In the genomic region with DNA sequence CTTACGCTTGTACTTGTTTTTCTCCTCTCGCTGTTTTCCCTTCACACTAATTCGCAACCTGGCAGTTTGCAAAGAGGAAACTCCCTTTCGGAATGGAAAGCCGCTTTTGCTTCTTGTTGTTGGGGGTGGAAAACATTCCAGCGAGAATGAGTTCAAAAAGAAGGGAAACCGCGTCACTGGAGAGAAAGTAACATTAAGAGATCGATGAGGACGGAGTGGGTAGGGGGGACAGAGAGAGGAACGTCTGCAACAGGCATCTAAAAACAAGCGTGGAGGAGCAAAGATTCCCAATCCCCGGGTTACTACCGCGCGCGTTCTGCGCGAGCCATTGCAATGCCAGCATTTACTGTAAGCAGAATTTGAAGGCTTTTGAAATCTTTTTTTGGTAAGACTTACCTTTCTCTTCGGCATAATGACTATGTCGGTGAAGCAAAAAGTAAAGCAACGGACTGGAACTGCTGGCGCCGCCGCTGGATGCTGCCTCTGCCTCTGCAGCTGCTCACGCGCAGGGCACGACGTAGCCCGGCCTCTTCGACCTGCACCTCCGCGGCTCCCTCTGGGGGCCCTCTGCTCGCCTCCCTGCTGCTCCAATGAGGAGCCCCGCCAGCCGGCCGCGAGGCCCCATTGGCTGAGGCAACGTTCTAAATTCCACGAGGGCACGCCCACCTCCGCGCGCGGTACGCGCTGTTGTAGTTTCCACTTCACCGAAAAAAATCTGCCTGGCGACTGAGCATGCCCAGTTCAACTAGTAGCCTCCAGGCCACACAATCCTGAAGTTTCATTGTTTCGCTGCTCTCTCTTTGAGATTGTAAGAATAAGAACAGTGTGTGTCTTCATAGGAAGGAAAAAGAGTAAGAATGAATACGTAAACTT, we compare ENCODE assay signal across 8 cellular contexts. TPM values are rescaled to one million over a fixed set of nuclear protein-coding genes. Genes with fewer than 3 reads are reported as not detected.
DNase-seq lines count a peak whose midpoint lies in the region; ATAC-seq and TF ChIP-seq lines count a peak whose summit lies in the region.

A gene (minus strand): TSS at position 533 of the 873 bp plus-strand sequence.

- H3K4me1 ChIP-seq in GM23338 (ENCODE audit: insufficient read depth) (peaks cover 9% of the 10 kb centered on the region), RWPE2 (ENCODE audit: insufficient read depth, poor library complexity, severe bottlenecking) (peaks cover 7% of the 10 kb centered on the region)

- peaks cover 50% of the 10 kb centered on the region for H3K79me2 ChIP-seq in GM23338 (replicated peaks; ENCODE audit: insufficient read depth)

- no peaks in the 10 kb centered on the region for H3K9me3 ChIP-seq in RWPE2 (ENCODE audit: severe bottlenecking)

- H3K27me3 Mint-ChIP-seq in GM23338 (ENCODE audit: insufficient read depth, low read depth, poor library complexity) (peaks cover 8% of the 10 kb centered on the region), natural killer cell (ENCODE audit: low read depth in 2 of 2) (no peaks in the 10 kb centered on the region)

- no peaks in the 10 kb centered on the region for H3K27me3 ChIP-seq in GM23338 (ENCODE audit: insufficient read depth)
- H3K27me3 ChIP-seq in RWPE2 (ENCODE audit: insufficient read depth, poor library complexity, severe bottlenecking): no peaks in the 10 kb centered on the region

- H3K36me3 ChIP-seq in GM23338 (ENCODE audit: insufficient read depth) (no peaks in the 10 kb centered on the region), RWPE2 (ENCODE audit: low read depth) (no peaks in the 10 kb centered on the region)

- H3K27ac Mint-ChIP-seq in GM23338 (peak within 1 kb of the TSS; percentile 90), natural killer cell (peak within 1 kb of the TSS; percentile 88 to 95)

- TF ChIP-seq CTCF in GM23338 (conservative IDR thresholded peaks at IDR 0.05; ENCODE audit: low read depth in 2 of 2) (no peak), RWPE2 (IDR thresholded peaks at IDR 0.05; ENCODE audit: poor library complexity, severe bottlenecking) (peak; percentile 2), natural killer cell (IDR thresholded peaks at IDR 0.05) (no peak)

- H4K20me1 ChIP-seq in GM23338 (replicated peaks; ENCODE audit: insufficient read depth): 0 out of 2 replicates have a peak, but pooled peaks cover 5% of the 10 kb centered on the region

- H2AFZ ChIP-seq in GM23338: peak within 1 kb of the TSS; percentile 78

- peak within 1 kb of the TSS; percentile 76 for H3K27ac ChIP-seq in GM23338 (ENCODE audit: low read depth)
- H3K27ac ChIP-seq in RWPE2 (ENCODE audit: poor library complexity, severe bottlenecking): peak within 1 kb of the TSS; percentile 58

- H3K36me3 Mint-ChIP-seq in GM23338 (ENCODE audit: low read depth): peaks cover 11% of the 10 kb centered on the region
- H3K36me3 Mint-ChIP-seq in natural killer cell: no peaks in the 10 kb centered on the region

- DNase-seq in Daoy (ENCODE audit: low read depth) (peak; percentile 96), GM23338 (ENCODE audit: low spot score) (peak; percentile 94), LHCN-M2 (ENCODE audit: low read depth) (peak; percentile 93), RWPE2 (ENCODE audit: low spot score) (peak; percentile 90), fibroblast of peridontal ligament (ENCODE audit: extremely low read depth) (peak; percentile 90), natural killer cell (peak; percentile 91)
- DNase-seq in activated T-helper 9 cell treated with anti-CD3 and anti-CD28 coated beads, Interleukin-2, amount 50 U/mL, for 16 hours (ENCODE audit: low read depth): peak; percentile 88
- DNase-seq in stimulated activated naive CD4-positive, alpha-beta T cell treated with Interleukin-2 at 50 U/mL for 16 hours (lab: John Stamatoyannopoulos, UW): peak; percentile 90

- H3K4me2 ChIP-seq in GM23338: peak within 1 kb of the TSS; percentile 84

- H3K9me2 ChIP-seq in GM23338 (ENCODE audit: insufficient read depth): no peaks in the 10 kb centered on the region

- peaks cover 3% of the 10 kb centered on the region; the same call in 1 of the 3 replicates for H3K9me3 Mint-ChIP-seq in GM23338
- no peaks in the 10 kb centered on the region for H3K9me3 Mint-ChIP-seq in natural killer cell

- H3K4me3 ChIP-seq in GM23338 (peak within 1 kb of the TSS; percentile 75), RWPE2 (ENCODE audit: severe bottlenecking) (peak within 1 kb of the TSS; percentile 50)

- H3K4me1 Mint-ChIP-seq in GM23338 (peaks cover 21% of the 10 kb centered on the region), natural killer cell (peaks cover 23 to 35% of the 10 kb centered on the region in 2 donors)

- peak within 1 kb of the TSS; percentile 89 for H3K4me3 Mint-ChIP-seq in GM23338
- peak within 1 kb of the TSS; percentile 94 for H3K4me3 Mint-ChIP-seq in natural killer cell

- no peaks in the 10 kb centered on the region for H3F3A ChIP-seq in GM23338 (replicated peaks; ENCODE audit: low read depth)

- intact Hi-C loops in natural killer cell (cut with micrococcal nuclease): loop anchor here (1.0 to 10.0 kb wide), 4 partner anchors 156 to 870 kb away; a partner anchor contains a TSS

- ATAC-seq in GM23338 (peak; percentile 93), RWPE2 (ENCODE audit: low read depth) (peak; percentile 89), natural killer cell (peak; percentile 92 to 97 (median 92))

TF ChIP-seq in GM23338, 12 proteins besides CTCF, POLR2A, EP300 and RAD21:
- TF ChIP-seq NANOG (IDR thresholded peaks at IDR 0.05; ENCODE audit: borderline replicate concordance) (no peak), STAT1 (IDR thresholded peaks at IDR 0.05; ENCODE audit: unreplicated experiment) (no peak), POLR2AphosphoS5 (IDR thresholded peaks at IDR 0.05; ENCODE audit: low read depth) (peak; percentile 80), EZH2 (IDR thresholded peaks at IDR 0.05; ENCODE audit: low read depth, unreplicated experiment) (no peak), CREB1 (CRISPR knock-in tag; IDR thresholded peaks at IDR 0.05; ENCODE audit: low read depth) (peak; percentile 67)
- TF ChIP-seq, protein P1, sequence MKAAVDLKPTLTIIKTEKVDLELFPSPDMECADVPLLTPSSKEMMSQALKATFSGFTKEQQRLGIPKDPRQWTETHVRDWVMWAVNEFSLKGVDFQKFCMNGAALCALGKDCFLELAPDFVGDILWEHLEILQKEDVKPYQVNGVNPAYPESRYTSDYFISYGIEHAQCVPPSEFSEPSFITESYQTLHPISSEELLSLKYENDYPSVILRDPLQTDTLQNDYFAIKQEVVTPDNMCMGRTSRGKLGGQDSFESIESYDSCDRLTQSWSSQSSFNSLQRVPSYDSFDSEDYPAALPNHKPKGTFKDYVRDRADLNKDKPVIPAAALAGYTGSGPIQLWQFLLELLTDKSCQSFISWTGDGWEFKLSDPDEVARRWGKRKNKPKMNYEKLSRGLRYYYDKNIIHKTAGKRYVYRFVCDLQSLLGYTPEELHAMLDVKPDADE (IDR thresholded peaks at IDR 0.05): 0 out of 2 replicates have a peak, but pooled peaks have one; percentile 14

RNA-seq across cellular contexts. Expression of the gene that starts here (rescaled TPM):
- 187 and 270 TPM in 2 replicates for total RNA-seq in Daoy (2014; rRNA removed; shearing (Covaris generic))
- 166 and 193 TPM in 2 replicates for total RNA-seq in GM23338 (2014; rRNA removed; shearing (Covaris generic))
- polyA plus RNA-seq in GM23338 (2016; fragmentation: Nextera tagmentation; extraction: Ambion mirVana): 868 and 956 TPM in 2 replicates
- total RNA-seq in LHCN-M2 (2014; rRNA removed): 67.8 and 80.7 TPM in 2 replicates
- polyA plus RNA-seq in LHCN-M2 (2012): 52.0 TPM
- total RNA-seq in natural killer cell: 10 to 100 TPM; 57.3 to 65.1 (median 58.2) TPM

Comparison
In these comparisons a context has a peak if more than half of its experiments do, and no peak if none do; other contexts are left out.
1. Peak in every context shown above with its lines: DNase-seq, ATAC-seq, H3K4me3 ChIP-seq and H3K27ac ChIP-seq.